In the genomic region with DNA sequence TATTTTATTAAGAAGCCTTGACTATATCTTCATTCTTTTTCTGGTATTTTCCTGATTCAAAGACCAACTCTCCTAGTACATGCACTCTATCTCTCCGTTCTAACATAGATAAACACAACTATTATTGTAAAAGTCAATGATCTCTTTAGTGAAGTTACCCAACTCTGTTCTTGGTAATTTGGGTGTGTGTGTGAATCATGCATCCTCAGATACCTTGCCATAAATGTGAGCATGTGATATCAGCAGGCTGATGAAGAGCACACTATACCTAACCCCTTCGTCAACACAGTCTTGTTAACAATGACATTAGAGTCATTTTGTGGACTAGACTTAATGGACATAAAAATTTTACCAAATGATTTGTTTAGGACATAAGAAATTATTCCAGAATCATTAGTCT, we compare ENCODE assay signal across 24 cellular contexts.
"Had no signal": no experiment of that assay in that cellular context is flagged by ENCODE, and none has a peak within 500 bp of the region (broad histone marks: within the 10 kb centered on the region; RNA-seq: fewer than 3 reads in every experiment).

No MANE protein-coding gene starts in this region.

- H3K9me3 ChIP-seq: colonic mucosa, esophagus muscularis mucosa, gastroesophageal sphincter, left lung, lower lobe of right lung had no signal

- FAIRE-seq: endometrium, frontal cortex, islet of Langerhans, keratinocyte had no signal

- H3K4me1 ChIP-seq: colonic mucosa, esophagus muscularis mucosa, foreskin keratinocyte, gastroesophageal sphincter, heart left ventricle, left lung, lower lobe of right lung had no signal

- H3K4me1 Mint-ChIP-seq: endodermal cell; memory B cell; naive thymus-derived CD4-positive, alpha-beta T cell; natural killer cell had no signal

- DNase-seq: colonic mucosa; cortex of kidney; effector CD8-positive, alpha-beta T cell; effector memory CD8-positive, alpha-beta T cell; endodermal cell; heart left ventricle; hippocampal formation; left cardiac atrium; left lung; left ventricle myocardium superior; lower lobe of right lung; mesendoderm; midbrain; naive thymus-derived CD4-positive, alpha-beta T cell; natural killer cell had no signal

- H3K36me3 ChIP-seq: colonic mucosa, esophagus muscularis mucosa, gastroesophageal sphincter, heart left ventricle, left lung, lower lobe of right lung had no signal

- H3K27ac Mint-ChIP-seq: dendritic cell treated with granulocyte-macrophage colony-stimulating factor and Interleukin-4, amounts not matched to agents 40 ng/mL and 50 ng/mL, for 4 days; effector memory CD8-positive, alpha-beta T cell; endodermal cell; memory B cell; naive thymus-derived CD4-positive, alpha-beta T cell; natural killer cell had no signal

- H3K4me3 Mint-ChIP-seq: dendritic cell treated with granulocyte-macrophage colony-stimulating factor and Interleukin-4, amounts not matched to agents 40 ng/mL and 50 ng/mL, for 4 days; effector memory CD8-positive, alpha-beta T cell; endodermal cell; memory B cell; naive thymus-derived CD4-positive, alpha-beta T cell; natural killer cell had no signal

- H3K9me3 Mint-ChIP-seq: dendritic cell treated with granulocyte-macrophage colony-stimulating factor and Interleukin-4, amounts not matched to agents 40 ng/mL and 50 ng/mL, for 4 days; endodermal cell had no signal

- H3K36me3 Mint-ChIP-seq: memory B cell; naive thymus-derived CD4-positive, alpha-beta T cell had no signal

- H3K27me3 Mint-ChIP-seq: dendritic cell treated with granulocyte-macrophage colony-stimulating factor and Interleukin-4, amounts not matched to agents 40 ng/mL and 50 ng/mL, for 4 days; effector memory CD8-positive, alpha-beta T cell; memory B cell; naive thymus-derived CD4-positive, alpha-beta T cell had no signal

- H3K4me3 ChIP-seq: colonic mucosa, esophagus muscularis mucosa, gastroesophageal sphincter, heart left ventricle, left lung, lower lobe of right lung had no signal

- H3K27me3 ChIP-seq: colonic mucosa, esophagus muscularis mucosa, foreskin keratinocyte, gastroesophageal sphincter, heart left ventricle, left lung had no signal

- H3K27ac ChIP-seq: colonic mucosa, esophagus muscularis mucosa, foreskin keratinocyte, gastroesophageal sphincter, heart left ventricle, left lung, lower lobe of right lung had no signal

- ATAC-seq: effector memory CD8-positive, alpha-beta T cell; foreskin keratinocyte; gastroesophageal sphincter; heart left ventricle; left cardiac atrium; left lung; left ventricle myocardium superior; lower lobe of right lung; naive thymus-derived CD4-positive, alpha-beta T cell; natural killer cell had no signal
